Comparison of ENCODE assay signal across 1 cellular context in the genomic region with DNA sequence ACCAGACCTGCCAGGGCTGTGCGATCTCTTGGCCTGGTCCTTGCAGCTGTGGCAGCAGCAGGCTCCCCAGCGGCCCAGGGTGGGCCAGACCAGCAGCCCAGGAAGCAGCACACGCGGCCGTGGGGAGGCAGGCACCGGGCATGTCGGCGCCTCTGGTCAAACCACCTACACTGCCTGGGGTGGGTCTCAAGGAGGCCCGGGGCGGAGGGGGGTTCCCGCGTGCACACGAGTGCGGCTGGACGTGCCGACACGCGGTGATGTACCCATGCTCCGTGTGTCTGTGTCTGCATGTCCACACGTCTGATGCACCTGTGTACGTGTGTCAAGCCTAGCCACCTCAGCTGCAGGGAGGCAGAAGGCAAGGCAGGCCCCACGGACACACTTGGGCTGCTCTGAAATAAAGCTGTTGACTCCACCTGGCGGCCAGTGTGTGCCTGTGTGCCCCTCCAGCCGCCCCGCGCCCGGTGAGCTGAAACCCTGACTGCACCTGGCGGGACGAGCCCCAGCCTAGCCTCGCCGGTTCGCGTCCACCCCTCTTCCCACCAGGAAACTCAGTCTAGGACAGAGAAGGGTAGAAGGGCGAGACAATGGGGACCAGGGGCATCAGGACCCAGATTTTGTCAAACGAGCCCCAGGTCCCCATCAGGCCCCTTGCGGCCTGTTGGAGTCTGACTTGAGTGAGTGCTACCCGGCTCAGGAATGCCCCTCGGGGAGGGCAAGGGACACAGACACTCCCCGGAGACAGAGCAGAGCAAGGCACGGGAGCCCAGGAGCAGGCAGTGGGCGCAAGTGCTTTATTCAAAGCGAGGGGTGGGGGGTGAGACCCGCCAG.
TF ChIP-seq lines count a peak whose summit lies in the region.

No MANE protein-coding gene starts in this region.

TF ChIP-seq in liver, 16 proteins besides CTCF, POLR2A, EP300 and RAD21 (continued from another document):
- no peak for TF ChIP-seq REST (IDR thresholded peaks at IDR 0.05)
- no peak for TF ChIP-seq TAF1 (conservative IDR thresholded peaks at IDR 0.05)
- TF ChIP-seq RXRA (IDR thresholded peaks at IDR 0.05) = no peak
- TF ChIP-seq, protein P1, sequence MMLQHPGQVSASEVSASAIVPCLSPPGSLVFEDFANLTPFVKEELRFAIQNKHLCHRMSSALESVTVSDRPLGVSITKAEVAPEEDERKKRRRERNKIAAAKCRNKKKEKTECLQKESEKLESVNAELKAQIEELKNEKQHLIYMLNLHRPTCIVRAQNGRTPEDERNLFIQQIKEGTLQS (IDR thresholded peaks at IDR 0.05) = no peak
